ENCODE assay signal across 12 cellular contexts in the genomic region with DNA sequence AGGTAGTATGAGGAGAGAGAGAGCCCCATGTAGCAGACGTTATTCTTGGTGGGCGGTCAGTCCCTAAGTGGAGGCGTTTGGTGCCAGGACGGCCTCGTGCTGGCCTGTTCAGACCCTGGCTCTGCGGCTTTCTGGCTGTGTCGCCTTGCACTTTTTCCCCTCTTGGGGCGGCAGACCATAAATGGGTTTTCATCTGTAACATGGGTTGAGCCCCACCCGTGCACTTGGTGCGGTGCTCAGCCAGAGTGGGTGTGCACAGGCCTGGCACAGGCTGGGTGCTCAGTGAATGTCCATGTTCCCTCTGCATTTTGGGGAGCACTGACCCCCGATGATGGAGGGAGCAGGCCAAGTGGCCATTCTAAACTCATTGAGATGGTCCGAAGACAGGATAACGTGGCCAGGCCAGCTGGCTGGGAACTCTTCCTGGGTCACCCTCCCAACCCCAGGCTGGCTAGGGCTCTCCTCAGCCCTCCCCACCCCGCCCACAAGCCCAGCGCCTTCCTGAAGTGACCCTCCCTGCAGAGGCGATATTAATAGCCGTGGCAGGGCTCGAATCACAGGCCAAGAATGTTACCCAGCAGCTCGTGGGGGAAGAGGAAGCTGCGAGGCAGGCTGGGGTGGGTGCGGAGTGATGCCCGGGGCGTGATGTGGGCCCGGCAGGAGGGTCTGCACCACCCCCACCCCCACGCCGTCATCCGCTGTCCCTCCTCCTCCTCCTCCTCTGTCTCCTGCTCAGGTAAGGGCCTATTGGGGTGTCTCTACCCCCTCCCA.
DNase-seq lines count a peak whose midpoint lies in the region; ATAC-seq and TF ChIP-seq lines count a peak whose summit lies in the region.
"Had no signal": no experiment of that assay in that cellular context is flagged by ENCODE, and none has a peak within 500 bp of the region (broad histone marks: within the 10 kb centered on the region; RNA-seq: fewer than 3 reads in every experiment).

No MANE protein-coding gene starts in this region.

- no peaks in the 10 kb centered on the region for H3K27me3 ChIP-seq in esophagus muscularis mucosa
- H3K27me3 ChIP-seq in tibial artery, result no peaks in the 10 kb centered on the region
- H3K27me3 ChIP-seq in endodermal cell (ENCODE audit: control insufficient read depth, insufficient read depth, low read length, poor library complexity, severe bottlenecking), result no peaks in the 10 kb centered on the region
- H3K27me3 ChIP-seq: thyroid gland had no signal

- intact Hi-C loops in esophagus muscularis mucosa (cut with DNase I), result no loop called here
- intact Hi-C loops in tibial artery (cut with DNase I; ENCODE audit: low total_unique reads), result no loop called here

- H3K4me1 ChIP-seq in esophagus muscularis mucosa (peaks cover 23 to 53% (median 45%) of the 10 kb centered on the region in 4 donors), mesodermal cell (ENCODE audit: control insufficient read depth, insufficient read depth, low read length, poor library complexity, severe bottlenecking) (peaks cover 14% of the 10 kb centered on the region), tibial artery (peaks cover 4 to 93% (median 63%) of the 10 kb centered on the region in 4 donors), endodermal cell (ENCODE audit: control insufficient read depth, insufficient read depth, low read length) (no peaks in the 10 kb centered on the region)

- H3K36me3 Mint-ChIP-seq in endodermal cell (ENCODE audit: low read depth), result no peaks in the 10 kb centered on the region

- H3K27ac ChIP-seq in esophagus muscularis mucosa (replicated peaks in 1 of 4) (peak overlapping the region; percentile 85 to 89 (median 87)), mesodermal cell (ENCODE audit: low read depth, low read length, severe bottlenecking) (peak overlapping the region; percentile 23), tibial artery (peak overlapping the region; percentile 96 to 100), endodermal cell (ENCODE audit: low read depth, low read length) (no peak overlapping the region)

- no peaks in the 10 kb centered on the region for H3K9me3 Mint-ChIP-seq in endodermal cell

- TF ChIP-seq CTCF in esophagus muscularis mucosa (IDR thresholded peaks at IDR 0.05) (no peak), tibial artery (IDR thresholded peaks at IDR 0.05) (peak; percentile 19 to 28), endodermal cell (conservative IDR thresholded peaks at IDR 0.05) (no peak)

- TF ChIP-seq POLR2A in esophagus muscularis mucosa (IDR thresholded peaks at IDR 0.05; ENCODE audit: low read depth), result peak; percentile 25

- no peak for TF ChIP-seq EP300 in esophagus muscularis mucosa (IDR thresholded peaks at IDR 0.05)

- H3K4me3 Mint-ChIP-seq in endodermal cell, result no peak overlapping the region

- DNase-seq in HT-29 (ENCODE audit: low spot score) (peak; percentile 44), esophagus muscularis mucosa (ENCODE audit: extremely low spot score) (peak; percentile 93), tibial artery (peak; percentile 85 to 96), NCI-H187 (lab: John Stamatoyannopoulos, UW) (no peak), NCI-H2171 treated with DMSO at 0.1 percent for 48 hours (lab: John Stamatoyannopoulos, UW) (no peak), endodermal cell (no peak)
- DNase-seq: effector CD4-positive, alpha-beta T cell; HCEC 1CT; SIG-M5; thyroid gland had no signal

- no peak for ATAC-seq in GM18498 (IDR thresholded peaks at IDR 0.05; ENCODE audit: unreplicated experiment)

- H3K27me3 Mint-ChIP-seq in endodermal cell (ENCODE audit: insufficient read depth), result no peaks in the 10 kb centered on the region

- H3K36me3 ChIP-seq in esophagus muscularis mucosa (peaks cover 17 to 65% (median 50%) of the 10 kb centered on the region in 4 donors), mesodermal cell (ENCODE audit: control insufficient read depth, insufficient read depth, low read length) (peaks cover 20% of the 10 kb centered on the region), tibial artery (peaks cover 43 to 84% (median 48%) of the 10 kb centered on the region in 3 donors), endodermal cell (ENCODE audit: control insufficient read depth, insufficient read depth, low read length) (no peaks in the 10 kb centered on the region)

- no peaks in the 10 kb centered on the region for H3K9me3 ChIP-seq in esophagus muscularis mucosa
- H3K9me3 ChIP-seq in mesodermal cell (ENCODE audit: control insufficient read depth, low read length), result no peaks in the 10 kb centered on the region
- H3K9me3 ChIP-seq in tibial artery, result no peaks in the 10 kb centered on the region
- H3K9me3 ChIP-seq in endodermal cell (ENCODE audit: control insufficient read depth, low read length), result no peaks in the 10 kb centered on the region
- H3K9me3 ChIP-seq: thyroid gland had no signal

- H3K4me3 ChIP-seq in esophagus muscularis mucosa (peak overlapping the region; percentile 39 to 55 (median 43)), mesodermal cell (ENCODE audit: extremely low read depth, insufficient read depth, low read length, poor library complexity, severe bottlenecking) (no peak overlapping the region), tibial artery (peak overlapping the region; percentile 58 to 66), endodermal cell (ENCODE audit: low read length) (no peak overlapping the region)
- H3K4me3 ChIP-seq: thyroid gland had no signal

- no peak overlapping the region for H3K9ac ChIP-seq in endodermal cell (ENCODE audit: extremely low read depth, low read length, poor library complexity, severe bottlenecking)

- 70% methylated on average over 14 of the region's 27 CpGs for WGBS in esophagus muscularis mucosa
- WGBS in mesodermal cell (ENCODE audit: insufficient coverage in 2 of 2), 2 experiments, result 90 to 93% methylated on average over 21 to 25 of the region's 27 CpGs
- WGBS in endodermal cell (ENCODE audit: insufficient coverage in 1 of 2, insufficient read length in 1 of 2), 2 experiments, result 91% methylated on average over 12 to 27 of the region's 27 CpGs

- H3K4me1 Mint-ChIP-seq in endodermal cell, result no peaks in the 10 kb centered on the region

- no peak overlapping the region for H3K27ac Mint-ChIP-seq in endodermal cell

Comparison
In these comparisons a context has a peak if more than half of its experiments do, and no peak if none do; other contexts are left out.
1. DNase-seq: peak in HT-29 (single experiment), esophagus muscularis mucosa (single experiment) and tibial artery (2 of 2); none in NCI-H187 (0 of 2), NCI-H2171 treated with DMSO at 0.1 percent for 48 hours (single experiment) and endodermal cell (single experiment).
2. H3K4me3 ChIP-seq: peak in esophagus muscularis mucosa (4 of 4) and tibial artery (2 of 2); none in mesodermal cell (single experiment) and endodermal cell (single experiment).
3. CTCF ChIP-seq: peak in tibial artery (2 of 2); none in esophagus muscularis mucosa (0 of 3) and endodermal cell (single experiment).